ENCODE assay signal across 12 cellular contexts in genomic region chr3:51719413-51720025, GRCh38. TPM values are rescaled to one million over a fixed set of nuclear protein-coding genes. Genes with fewer than 3 reads are reported as not detected.
DNase-seq lines count a peak whose midpoint lies in the region; ATAC-seq and TF ChIP-seq lines count a peak whose summit lies in the region.
"Had no signal": no experiment of that assay in that cellular context is flagged by ENCODE, and none has a peak within 500 bp of the region (broad histone marks: within the 10 kb centered on the region; RNA-seq: fewer than 3 reads in every experiment).

No MANE protein-coding gene starts in this region.

- peaks cover 15% of the 10 kb centered on the region for H3K36me3 Mint-ChIP-seq in glutamatergic neuron (ENCODE audit: unreplicated experiment)
- no peaks in the 10 kb centered on the region for H3K36me3 Mint-ChIP-seq in mesothelial cell of epicardium

- peaks cover 10% of the 10 kb centered on the region for H3K4me1 ChIP-seq in OCI-LY7 (ENCODE audit: insufficient read depth, low read length, poor library complexity, severe bottlenecking)

- no TSS peak for BruUV-seq in OCI-LY7 (replicated peaks; lab: Mats Ljungman, UMichigan)

- H3K9me3 Mint-ChIP-seq in glutamatergic neuron (ENCODE audit: unreplicated experiment), result peaks cover 12% of the 10 kb centered on the region
- no peaks in the 10 kb centered on the region for H3K9me3 Mint-ChIP-seq in mesothelial cell of epicardium
- H3K9me3 Mint-ChIP-seq: activated B cell treated with CpG ODN at 0.5 μM for 24 hours; dendritic cell treated with granulocyte-macrophage colony-stimulating factor and Interleukin-4, amounts not matched to agents 40 ng/mL and 50 ng/mL, for 4 days had no signal

- H3K79me2 ChIP-seq in OCI-LY7 (ENCODE audit: insufficient read depth, low read depth, low read length), result no peaks in the 10 kb centered on the region

- TF ChIP-seq CTCF in BJ (IDR thresholded peaks at IDR 0.05; ENCODE audit: insufficient read depth, low read depth, low read length) (0 out of 2 replicates have a peak, but pooled peaks have one; percentile 13), GM12872 (IDR thresholded peaks at IDR 0.05; ENCODE audit: insufficient read depth, low read depth, low read length) (peak; percentile 40), OCI-LY7 (conservative IDR thresholded peaks at IDR 0.05; ENCODE audit: low read length) (peak; percentile 58), glutamatergic neuron (IDR thresholded peaks at IDR 0.05; ENCODE audit: partially characterized antibody, unreplicated experiment) (no peak), mesothelial cell of epicardium (IDR thresholded peaks at IDR 0.05; ENCODE audit: unreplicated experiment) (no peak)

- H3K4me1 Mint-ChIP-seq in glutamatergic neuron (ENCODE audit: low read depth, unreplicated experiment) (peaks cover 41% of the 10 kb centered on the region), mesothelial cell of epicardium (no peaks in the 10 kb centered on the region)

- H3K27me3 ChIP-seq in BJ (ENCODE audit: control insufficient read depth, insufficient read depth, low read length), result peaks cover 2% of the 10 kb centered on the region; the same call in 1 of the 2 replicates

- no peak overlapping the region for H3K4me3 Mint-ChIP-seq in glutamatergic neuron (ENCODE audit: unreplicated experiment)
- H3K4me3 Mint-ChIP-seq in mesothelial cell of epicardium, result no peak overlapping the region
- H3K4me3 Mint-ChIP-seq: activated B cell treated with CpG ODN at 0.5 μM for 24 hours; dendritic cell treated with granulocyte-macrophage colony-stimulating factor and Interleukin-4, amounts not matched to agents 40 ng/mL and 50 ng/mL, for 4 days had no signal

- intact Hi-C loops in OCI-LY7 (cut with micrococcal nuclease; ENCODE audit: unreplicated experiment) (loop anchor here (1.0 kb wide), 1 partner anchor 81 kb away; no protein-coding TSS in a partner anchor), cardiac septum (cut with DNase I) (loop anchor here (5.0 kb wide), 1 partner anchor 83 kb away; no protein-coding TSS in a partner anchor)

- H3K9me2 ChIP-seq in OCI-LY7 (ENCODE audit: insufficient read depth, low read length), result no peaks in the 10 kb centered on the region

- no peak for DNase-seq in BJ (ENCODE audit: low read depth)
- DNase-seq in OCI-LY7 (ENCODE audit: low spot score), result peak; percentile 29
- DNase-seq in glutamatergic neuron, result no peak
- no peak for DNase-seq in mesothelial cell of epicardium (ENCODE audit: low spot score in 2 of 2, unreplicated experiment in 2 of 2)
- no peak for DNase-seq in cardiac septum (ENCODE audit: low spot score)
- DNase-seq in foreskin melanocyte, result no peak
- DNase-seq: activated B cell treated with CpG ODN at 0.5 μM for 24 hours had no signal

- no peaks in the 10 kb centered on the region for H4K20me1 ChIP-seq in OCI-LY7 (ENCODE audit: insufficient read depth, low read length)

- H2AFZ ChIP-seq in OCI-LY7 (ENCODE audit: low read length), result 0 out of 2 replicates have a peak overlapping the region, but pooled peaks have one; percentile 41

- no peak for ATAC-seq in GM21737 (IDR thresholded peaks at IDR 0.05; ENCODE audit: unreplicated experiment)

- H3K36me3 ChIP-seq in BJ (ENCODE audit: control insufficient read depth, insufficient read depth, low read length) (no peaks in the 10 kb centered on the region), OCI-LY7 (ENCODE audit: insufficient read depth, low read length) (no peaks in the 10 kb centered on the region)

- no peak overlapping the region for H3K4me2 ChIP-seq in OCI-LY7 (ENCODE audit: low read length)

- CTCF ChIA-PET in BJ (lab: Yijun Ruan, JAX) (interaction anchor here (0.6 to 1.6 kb wide), 7 partner anchors 9 to 243 kb away, joined by 3 to 6 read pairs (median 3); partner anchors contain the start of gene GRM2), OCI-LY7 (lab: Charles Lee; ENCODE audit: unreplicated experiment) (no interaction called here)

- H3K27ac ChIP-seq in OCI-LY7 (ENCODE audit: low read depth, low read length, poor library complexity, severe bottlenecking), result no peak overlapping the region

- peak overlapping the region; percentile 99 for H3K27ac Mint-ChIP-seq in glutamatergic neuron (ENCODE audit: unreplicated experiment)
- H3K27ac Mint-ChIP-seq in mesothelial cell of epicardium, result no peak overlapping the region
- H3K27ac Mint-ChIP-seq: activated B cell treated with CpG ODN at 0.5 μM for 24 hours; dendritic cell treated with granulocyte-macrophage colony-stimulating factor and Interleukin-4, amounts not matched to agents 40 ng/mL and 50 ng/mL, for 4 days had no signal

- no peaks in the 10 kb centered on the region for H3K9me3 ChIP-seq in OCI-LY7 (ENCODE audit: low read length)

- H3K4me3 ChIP-seq in BJ (ENCODE audit: low read depth, low read length) (no peak overlapping the region), OCI-LY7 (ENCODE audit: low read depth, low read length, poor library complexity, severe bottlenecking) (no peak overlapping the region)

- peaks cover 15% of the 10 kb centered on the region for H3K27me3 Mint-ChIP-seq in glutamatergic neuron (ENCODE audit: unreplicated experiment)
- H3K27me3 Mint-ChIP-seq in mesothelial cell of epicardium (ENCODE audit: low read depth), result peaks cover 21% of the 10 kb centered on the region
- H3K27me3 Mint-ChIP-seq: activated B cell treated with CpG ODN at 0.5 μM for 24 hours had no signal

- POLR2A ChIA-PET in BJ (lab: Charles Lee) (no interaction called here), OCI-LY7 (lab: Charles Lee) (interaction anchor here (0.5 kb wide), 1 partner anchor 644 kb away, joined by 3 read pairs; no protein-coding TSS in a partner anchor)

RNA-seq across cellular contexts. Expression of gene GRM2, which starts 12.7 kb away (rescaled TPM):
- polyA plus RNA-seq in BJ (2011; rRNA removed), result 0.01 and 0.09 TPM in 2 replicates
- 0.05 and 0.14 TPM in 2 replicates for polyA minus RNA-seq in BJ (2011; rRNA and poly(A)+ RNA removed)
- total RNA-seq in OCI-LY7 (2014; rRNA removed; shearing (Covaris generic)), result 0.06 and 0.28 TPM in 2 replicates
- 0.11 and 0.29 TPM in 2 replicates for total RNA-seq in OCI-LY7 (2022)
- 134 TPM for total RNA-seq in glutamatergic neuron (ENCODE audit: unreplicated experiment)
- 0.66 to 1.0 TPM (median 0.98 TPM) in 3 replicates for total RNA-seq in mesothelial cell of epicardium
- total RNA-seq in cardiac septum, result 0.30 TPM
- total RNA-seq: G401 had no signal

RNA-seq across cellular contexts. Expression of gene TEX264, which starts 48.5 kb away (rescaled TPM):
- polyA plus RNA-seq in BJ (2011; rRNA removed), result 72.5 and 100.0 TPM in 2 replicates
- polyA minus RNA-seq in BJ (2011; rRNA and poly(A)+ RNA removed), result 36.5 and 57.6 TPM in 2 replicates
- 42.4 and 50.3 TPM in 2 replicates for total RNA-seq in OCI-LY7 (2014; rRNA removed; shearing (Covaris generic))
- total RNA-seq in OCI-LY7 (2022), result 42.7 and 45.6 TPM in 2 replicates
- 13.2 TPM for total RNA-seq in glutamatergic neuron (ENCODE audit: unreplicated experiment)
- total RNA-seq in mesothelial cell of epicardium, result 37.8 to 39.7 TPM (median 38.6 TPM) in 3 replicates
- total RNA-seq in cardiac septum, result 28.8 TPM

RNA-seq across cellular contexts. Expression of gene IQCF6, which starts 59.5 kb away (rescaled TPM):
- polyA plus RNA-seq in BJ (2011; rRNA removed), result not detected in 2 replicates
- polyA minus RNA-seq in BJ (2011; rRNA and poly(A)+ RNA removed), result not detected in 2 replicates
- total RNA-seq in OCI-LY7 (2014; rRNA removed; shearing (Covaris generic)), result not detected in 2 replicates
- total RNA-seq in OCI-LY7 (2022) (not detected in 2 replicates), glutamatergic neuron (ENCODE audit: unreplicated experiment) (not detected), mesothelial cell of epicardium (not detected in 3 replicates), cardiac septum (not detected)
- total RNA-seq: activated B cell treated with CpG ODN at 0.5 μM for 24 hours, G401, posterior vena cava had no signal

Comparison
In these comparisons a context has a peak if more than half of its experiments do, and no peak if none do; other contexts are left out.
1. CTCF ChIP-seq: peak in BJ (single experiment), GM12872 (single experiment) and OCI-LY7 (single experiment); none in glutamatergic neuron (single experiment) and mesothelial cell of epicardium (single experiment).
2. RNA of gene GRM2, which starts 12.7 kb away (total RNA-seq): 134 TPM in glutamatergic neuron (single experiment); 0.66 to 1.0 TPM in mesothelial cell of epicardium, 0.30 TPM in cardiac septum (single experiment) and 0.06 to 0.29 TPM in OCI-LY7; every median in the first group is over 10 times any median in the second.